In the genomic region with DNA sequence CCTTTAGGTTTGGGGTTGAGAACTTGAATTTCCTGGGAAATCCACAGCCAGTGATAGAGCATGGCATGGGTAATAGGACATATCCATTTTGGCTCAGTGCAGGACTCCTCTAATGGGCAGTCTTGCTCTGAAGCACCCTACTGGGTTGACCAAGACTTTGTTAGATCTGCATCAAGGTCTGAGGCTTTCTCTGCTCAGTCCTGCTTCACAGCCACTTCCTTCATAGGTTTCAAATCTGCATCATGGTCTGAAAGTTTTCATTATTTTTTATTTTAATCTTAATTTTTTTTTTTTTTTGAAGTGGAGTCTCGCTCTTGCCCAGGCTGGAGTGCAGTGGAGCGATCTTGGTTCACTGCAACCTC, we compare ENCODE assay signal across 12 cellular contexts.
DNase-seq lines count a peak whose midpoint lies in the region; ATAC-seq lines count a peak whose summit lies in the region.
"Had no signal": no experiment of that assay in that cellular context is flagged by ENCODE, and none has a peak within 500 bp of the region (broad histone marks: within the 10 kb centered on the region; RNA-seq: fewer than 3 reads in every experiment).

No MANE protein-coding gene starts in this region.

- ATAC-seq in HG02571 (IDR thresholded peaks at IDR 0.05; ENCODE audit: unreplicated experiment) = peak; percentile 34
- ATAC-seq in HG03469 (IDR thresholded peaks at IDR 0.05; ENCODE audit: unreplicated experiment) = peak; percentile 26
- ATAC-seq in stimulated activated memory B cell treated with anti-CD40 and anti-IgM and Interleukin-4, amounts not matched to agents 10 μg/mL and 1 μg/mL and 100 μg/mL, for 72 hours = no peak
- ATAC-seq: left cardiac atrium had no signal

- H3K4me1 Mint-ChIP-seq in activated T-cell treated with anti-CD3 and anti-CD28 coated beads, Interleukin-2, amount 50 U/mL, for 24 hours (ENCODE audit: low read depth) = peaks cover 64% of the 10 kb centered on the region
- peaks cover 42% of the 10 kb centered on the region for H3K4me1 Mint-ChIP-seq in stimulated activated memory B cell treated with anti-CD40 and anti-IgM and Interleukin-4, amounts not matched to agents 10 μg/mL and 1 μg/mL and 100 μg/mL, for 72 hours

- no peak overlapping the region for H3K4me3 Mint-ChIP-seq in activated T-cell treated with anti-CD3 and anti-CD28 coated beads, Interleukin-2, amount 50 U/mL, for 24 hours
- no peak overlapping the region for H3K4me3 Mint-ChIP-seq in stimulated activated memory B cell treated with anti-CD40 and anti-IgM and Interleukin-4, amounts not matched to agents 10 μg/mL and 1 μg/mL and 100 μg/mL, for 72 hours

- DNase-seq in activated T-cell treated with anti-CD3 and anti-CD28 coated beads, Interleukin-2, amount 50 U/mL, for 24 hours = no peak
- DNase-seq in activated T-cell treated with anti-CD3 and anti-CD28 coated beads, Interleukin-2, amount 50 U/mL, for 1 hour = no peak
- DNase-seq in anterior cingulate cortex (lab: John Stamatoyannopoulos, UW) = no peak
- no peak for DNase-seq in epidermal melanocyte (ENCODE audit: insufficient read length, low spot score)
- no peak for DNase-seq in glomerular visceral epithelial cell (ENCODE audit: extremely low spot score)
- DNase-seq: ACHN; left cardiac atrium; stimulated activated CD4-positive, alpha-beta T cell treated with anti-CD3 and anti-CD28 coated beads, Interleukin-4, amount 100 ng/mL, for 24 hours; tibial artery had no signal

- peaks cover 39% of the 10 kb centered on the region for H3K36me3 Mint-ChIP-seq in activated T-cell treated with anti-CD3 and anti-CD28 coated beads, Interleukin-2, amount 50 U/mL, for 24 hours (ENCODE audit: low read depth)
- peaks cover 12% of the 10 kb centered on the region for H3K36me3 Mint-ChIP-seq in stimulated activated memory B cell treated with anti-CD40 and anti-IgM and Interleukin-4, amounts not matched to agents 10 μg/mL and 1 μg/mL and 100 μg/mL, for 72 hours

- H3K27me3 Mint-ChIP-seq in activated T-cell treated with anti-CD3 and anti-CD28 coated beads, Interleukin-2, amount 50 U/mL, for 24 hours = no peaks in the 10 kb centered on the region
- no peaks in the 10 kb centered on the region for H3K27me3 Mint-ChIP-seq in stimulated activated memory B cell treated with anti-CD40 and anti-IgM and Interleukin-4, amounts not matched to agents 10 μg/mL and 1 μg/mL and 100 μg/mL, for 72 hours

- H3K27ac Mint-ChIP-seq in activated T-cell treated with anti-CD3 and anti-CD28 coated beads, Interleukin-2, amount 50 U/mL, for 24 hours = peak overlapping the region; percentile 79
- peak overlapping the region; percentile 52 for H3K27ac Mint-ChIP-seq in stimulated activated memory B cell treated with anti-CD40 and anti-IgM and Interleukin-4, amounts not matched to agents 10 μg/mL and 1 μg/mL and 100 μg/mL, for 72 hours

- no peaks in the 10 kb centered on the region for H3K9me3 Mint-ChIP-seq in activated T-cell treated with anti-CD3 and anti-CD28 coated beads, Interleukin-2, amount 50 U/mL, for 24 hours
- H3K9me3 Mint-ChIP-seq in stimulated activated memory B cell treated with anti-CD40 and anti-IgM and Interleukin-4, amounts not matched to agents 10 μg/mL and 1 μg/mL and 100 μg/mL, for 72 hours = no peaks in the 10 kb centered on the region
